In the genomic region with DNA sequence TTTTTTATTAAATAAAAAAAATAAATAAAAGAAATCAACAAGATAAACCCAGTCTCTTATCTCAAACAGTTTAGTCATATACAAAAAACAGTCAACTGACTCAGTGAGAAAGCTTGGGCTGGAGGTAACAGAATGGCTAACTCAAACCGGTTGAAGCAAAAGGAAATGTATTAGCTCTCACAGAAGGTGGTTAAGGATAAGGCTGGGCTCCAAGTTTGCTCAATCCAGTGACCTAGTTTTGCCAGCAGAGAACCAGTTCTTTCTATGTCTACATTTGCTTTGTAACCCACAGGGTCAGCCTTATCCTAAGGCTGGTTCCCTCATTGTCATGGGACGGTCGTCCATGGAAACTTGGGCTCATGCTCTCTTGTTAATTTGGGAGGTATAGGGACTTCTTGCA, we compare ENCODE assay signal across 24 cellular contexts.
"Had no signal": no experiment of that assay in that cellular context is flagged by ENCODE, and none has a peak within 500 bp of the region (broad histone marks: within the 10 kb centered on the region; RNA-seq: fewer than 3 reads in every experiment).

No MANE protein-coding gene starts in this region.

- ATAC-seq: heart left ventricle; left ventricle myocardium superior; naive thymus-derived CD4-positive, alpha-beta T cell; sciatic nerve had no signal

- H3K36me3 ChIP-seq: prostate gland, thoracic aorta had no signal

- H3K9ac ChIP-seq: parathyroid adenoma had no signal

- H3K4me3 ChIP-seq: coronary artery, heart left ventricle, lung, prostate gland, skin epidermis, stomach, thoracic aorta, transverse colon had no signal

- H3K27ac ChIP-seq: coronary artery, heart left ventricle, parathyroid adenoma, prostate gland, skin epidermis, stomach, thoracic aorta, transverse colon had no signal

- H3K27me3 Mint-ChIP-seq: central memory CD8-positive, alpha-beta T cell; naive thymus-derived CD4-positive, alpha-beta T cell had no signal

- H3K9me3 Mint-ChIP-seq: central memory CD8-positive, alpha-beta T cell; endodermal cell; naive thymus-derived CD4-positive, alpha-beta T cell; nephron progenitor cell had no signal

- H3K4me1 ChIP-seq: prostate gland, stomach, transverse colon had no signal

- H3K4me3 Mint-ChIP-seq: central memory CD8-positive, alpha-beta T cell; endodermal cell; naive thymus-derived CD4-positive, alpha-beta T cell; nephron progenitor cell had no signal

- H3K9me3 ChIP-seq: heart left ventricle, prostate gland, stomach, thoracic aorta, transverse colon had no signal

- H3K4me1 Mint-ChIP-seq: central memory CD8-positive, alpha-beta T cell; naive thymus-derived CD4-positive, alpha-beta T cell had no signal

- FAIRE-seq: endothelial cell of umbilical vein had no signal

- DNase-seq: effector CD4-positive, alpha-beta T cell; endodermal cell; erythroblast; foreskin melanocyte; heart left ventricle; hippocampal formation; islet precursor cell; left ventricle myocardium superior; mesendoderm; naive thymus-derived CD4-positive, alpha-beta T cell; nephron progenitor cell; stimulated activated CD4-positive, alpha-beta T cell treated with anti-CD3 and anti-CD28 coated beads, Interleukin-12 subunit alpha, Interleukin-12 subunit beta, amount 100 ng/mL, for 4 hours; stimulated activated naive CD4-positive, alpha-beta T cell; stomach; transverse colon had no signal

- H3K27ac Mint-ChIP-seq: endodermal cell, nephron progenitor cell had no signal

- H3K27me3 ChIP-seq: heart left ventricle, stomach, transverse colon had no signal
